Comparison of ENCODE assay signal across 31 cellular contexts in the genomic region with DNA sequence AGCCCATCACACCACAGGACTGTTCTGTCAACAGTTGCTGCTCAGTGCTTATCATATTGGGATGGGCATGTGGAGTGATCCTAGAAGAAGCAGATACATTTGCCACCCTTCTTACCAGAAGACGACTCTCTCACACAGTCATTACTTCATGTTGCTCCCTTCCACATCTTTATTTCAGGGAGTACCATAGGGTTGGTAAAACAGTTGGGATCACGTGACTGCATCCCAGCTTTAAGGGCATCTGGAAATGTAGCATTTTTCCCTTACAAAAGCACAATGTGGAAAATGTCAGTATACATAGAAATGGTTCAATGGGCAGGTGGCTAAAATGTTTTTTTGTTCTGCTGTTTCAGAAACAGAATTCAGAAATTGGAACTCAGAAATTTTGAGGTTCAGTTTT.
"Had no signal": no experiment of that assay in that cellular context is flagged by ENCODE, and none has a peak within 500 bp of the region (broad histone marks: within the 10 kb centered on the region; RNA-seq: fewer than 3 reads in every experiment).

No MANE protein-coding gene starts in this region.

- DNase-seq: naive thymus-derived CD8-positive, alpha-beta T cell; nephron progenitor cell; occipital lobe; ovary; psoas muscle; right cardiac atrium; spleen; stimulated activated CD4-positive, alpha-beta T cell treated with anti-CD3 and anti-CD28 coated beads, Interleukin-12 subunit alpha, Interleukin-12 subunit beta, amount 100 ng/mL, for 4 hours; stimulated activated CD4-positive, alpha-beta T cell treated with anti-CD3 and anti-CD28 coated beads, Interleukin-1b, Interleukin-23, amount 100 ng/mL, for 48 hours; stimulated activated CD4-positive, alpha-beta T cell treated with anti-CD3 and anti-CD28 coated beads, Interleukin-4, amount 100 ng/mL, for 1 hour; stimulated activated CD4-positive, alpha-beta T cell treated with anti-CD3 and anti-CD28 coated beads, Interleukin-4, amount 100 ng/mL, for 4 hours; stimulated activated CD8-positive, alpha-beta memory T cell treated with anti-CD3 and anti-CD28 coated beads, Interleukin-4, amount 100 ng/mL, for 48 hours; stimulated activated naive CD4-positive, alpha-beta T cell; stimulated activated naive CD8-positive, alpha-beta T cell treated with anti-CD3 and anti-CD28 coated beads, Interleukin-15, amount 100 ng/mL, for 72 hours; stimulated activated naive CD8-positive, alpha-beta T cell treated with anti-CD3 and anti-CD28 coated beads, Interleukin-15, Interleukin-2, amounts not matched to agents 100 U/mL and 50 U/mL, for 24 hours; substantia nigra; testis; tibial artery; transverse colon; upper lobe of right lung; uterus had no signal

- H3K27ac Mint-ChIP-seq: naive thymus-derived CD8-positive, alpha-beta T cell; natural killer cell treated with Interleukin-12 subunit alpha and Interleukin-12 subunit beta and Interleukin-15 and Interleukin-18, amount 100 ng/mL, for 72 hours; nephron progenitor cell; progenitor cell of endocrine pancreas; stimulated activated memory B cell treated with anti-CD40 and anti-IgM and Interleukin-4, amounts not matched to agents 10 μg/mL and 1 μg/mL and 100 μg/mL, for 72 hours; stimulated activated naive CD8-positive, alpha-beta T cell treated with anti-CD3 and anti-CD28 coated beads, Interleukin-15, amount 100 ng/mL, for 72 hours; type B pancreatic cell had no signal

- H3K27me3 ChIP-seq: ovary, spleen, suprapubic skin, testis, tibial artery, transverse colon, upper lobe of right lung, uterus had no signal

- ATAC-seq: naive thymus-derived CD8-positive, alpha-beta T cell; natural killer cell treated with Interleukin-12 subunit alpha and Interleukin-12 subunit beta and Interleukin-15 and Interleukin-18, amount 100 ng/mL, for 72 hours; psoas muscle; right cardiac atrium; sciatic nerve; stimulated activated memory B cell treated with anti-CD40 and anti-IgM and Interleukin-4, amounts not matched to agents 10 μg/mL and 1 μg/mL and 100 μg/mL, for 72 hours; stimulated activated naive CD8-positive, alpha-beta T cell treated with anti-CD3 and anti-CD28 coated beads, Interleukin-15, amount 100 ng/mL, for 72 hours; stimulated activated naive CD8-positive, alpha-beta T cell treated with anti-CD3 and anti-CD28 coated beads, Interleukin-15, Interleukin-2, amounts not matched to agents 100 U/mL and 50 U/mL, for 24 hours; upper lobe of right lung had no signal

- H2AFZ ChIP-seq: parathyroid adenoma had no signal

- H3K9me3 Mint-ChIP-seq: nephron progenitor cell; stimulated activated naive CD8-positive, alpha-beta T cell treated with anti-CD3 and anti-CD28 coated beads, Interleukin-15, amount 100 ng/mL, for 72 hours; type B pancreatic cell had no signal

- H3K9ac ChIP-seq: parathyroid adenoma had no signal

- H3K9me3 ChIP-seq: ovary, psoas muscle, suprapubic skin, testis, tibial artery, transverse colon, upper lobe of right lung, uterus had no signal

- H3K4me2 ChIP-seq: smooth muscle cell had no signal

- H3K79me2 ChIP-seq: parathyroid adenoma had no signal

- H3K4me3 Mint-ChIP-seq: naive thymus-derived CD8-positive, alpha-beta T cell; natural killer cell treated with Interleukin-12 subunit alpha and Interleukin-12 subunit beta and Interleukin-15 and Interleukin-18, amount 100 ng/mL, for 72 hours; nephron progenitor cell; neural crest cell; stimulated activated memory B cell treated with anti-CD40 and anti-IgM and Interleukin-4, amounts not matched to agents 10 μg/mL and 1 μg/mL and 100 μg/mL, for 72 hours; stimulated activated naive CD8-positive, alpha-beta T cell treated with anti-CD3 and anti-CD28 coated beads, Interleukin-15, amount 100 ng/mL, for 72 hours; type B pancreatic cell had no signal

- H3K27ac ChIP-seq: ovary, parathyroid adenoma, psoas muscle, skin epidermis, spleen, suprapubic skin, testis, tibial artery, transverse colon, upper lobe of right lung, uterus had no signal

- H3K27me3 Mint-ChIP-seq: naive thymus-derived CD8-positive, alpha-beta T cell; natural killer cell treated with Interleukin-12 subunit alpha and Interleukin-12 subunit beta and Interleukin-15 and Interleukin-18, amount 100 ng/mL, for 72 hours; progenitor cell of endocrine pancreas; stimulated activated memory B cell treated with anti-CD40 and anti-IgM and Interleukin-4, amounts not matched to agents 10 μg/mL and 1 μg/mL and 100 μg/mL, for 72 hours; stimulated activated naive CD8-positive, alpha-beta T cell treated with anti-CD3 and anti-CD28 coated beads, Interleukin-15, amount 100 ng/mL, for 72 hours; type B pancreatic cell had no signal

- H3K4me1 ChIP-seq: parathyroid adenoma, spleen, suprapubic skin, testis, tibial artery, transverse colon, upper lobe of right lung, uterus had no signal

- H3K36me3 Mint-ChIP-seq: naive thymus-derived CD8-positive, alpha-beta T cell; natural killer cell treated with Interleukin-12 subunit alpha and Interleukin-12 subunit beta and Interleukin-15 and Interleukin-18, amount 100 ng/mL, for 72 hours; stimulated activated memory B cell treated with anti-CD40 and anti-IgM and Interleukin-4, amounts not matched to agents 10 μg/mL and 1 μg/mL and 100 μg/mL, for 72 hours; type B pancreatic cell had no signal

- H3K4me1 Mint-ChIP-seq: naive thymus-derived CD8-positive, alpha-beta T cell; nephron progenitor cell; neural crest cell; stimulated activated memory B cell treated with anti-CD40 and anti-IgM and Interleukin-4, amounts not matched to agents 10 μg/mL and 1 μg/mL and 100 μg/mL, for 72 hours; stimulated activated naive CD8-positive, alpha-beta T cell treated with anti-CD3 and anti-CD28 coated beads, Interleukin-15, amount 100 ng/mL, for 72 hours had no signal

- H3K4me3 ChIP-seq: ovary, psoas muscle, skin epidermis, smooth muscle cell, spleen, suprapubic skin, testis, tibial artery, transverse colon, upper lobe of right lung, uterus had no signal

- H3K36me3 ChIP-seq: ovary, spleen, suprapubic skin, tibial artery, transverse colon, upper lobe of right lung, uterus had no signal
